ENCODE assay signal across 18 cellular contexts in the genomic region with DNA sequence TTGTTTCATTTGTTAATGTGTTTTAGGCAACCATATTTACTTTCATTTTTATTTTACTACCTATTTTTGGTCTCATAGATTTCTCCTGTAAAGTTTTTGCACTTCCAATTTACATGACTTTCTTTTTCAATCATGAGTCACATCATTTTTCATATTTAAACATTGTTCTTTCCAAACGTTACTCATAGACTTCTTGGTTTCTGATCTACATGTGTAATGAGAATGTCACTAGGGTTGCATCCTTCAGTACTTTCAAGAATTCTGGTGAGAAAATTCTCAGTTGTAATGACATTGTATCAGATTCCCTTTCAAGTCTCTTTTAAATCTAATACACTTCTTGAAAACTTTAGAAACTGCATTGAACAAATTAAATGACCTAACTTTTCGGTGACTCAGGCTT.
DNase-seq lines count a peak whose midpoint lies in the region; ATAC-seq and TF ChIP-seq lines count a peak whose summit lies in the region.
"Had no signal": no experiment of that assay in that cellular context is flagged by ENCODE, and none has a peak within 500 bp of the region (broad histone marks: within the 10 kb centered on the region; RNA-seq: fewer than 3 reads in every experiment).

No MANE protein-coding gene starts in this region.

- no peaks in the 10 kb centered on the region for H3K9me3 ChIP-seq in adipocyte (ENCODE audit: control insufficient read depth, low read length)
- no peaks in the 10 kb centered on the region for H3K9me3 ChIP-seq in SJCRH30 (replicated peaks)
- H3K9me3 ChIP-seq: BLaER1 treated with 17β-estradiol and CSF1 and Interleukin-3, amounts not matched to agents 10 nM and 100 nM; MG63 had no signal

- H3K27me3 ChIP-seq in adipocyte (replicated peaks; ENCODE audit: control insufficient read depth, insufficient read depth, low read length) (no peaks in the 10 kb centered on the region), foreskin keratinocyte (no peaks in the 10 kb centered on the region), SJCRH30 (no peaks in the 10 kb centered on the region)
- H3K27me3 ChIP-seq: BLaER1 treated with 17β-estradiol and CSF1 and Interleukin-3, amounts not matched to agents 10 nM and 100 nM; MG63 had no signal

- no peak for TF ChIP-seq CTCF in foreskin keratinocyte (conservative IDR thresholded peaks at IDR 0.05)

- H3K36me3 ChIP-seq in adipocyte (ENCODE audit: control insufficient read depth, insufficient read depth, low read length, severe bottlenecking) (no peaks in the 10 kb centered on the region), SJCRH30 (no peaks in the 10 kb centered on the region)
- H3K36me3 ChIP-seq: BLaER1 treated with 17β-estradiol and CSF1 and Interleukin-3, amounts not matched to agents 10 nM and 100 nM; MG63 had no signal

- ATAC-seq in GM18868 (IDR thresholded peaks at IDR 0.05; ENCODE audit: unreplicated experiment) (peak; percentile 62), HG02610 (IDR thresholded peaks at IDR 0.05; ENCODE audit: unreplicated experiment) (peak; percentile 70), foreskin keratinocyte (peak; percentile 74), GM19328 (IDR thresholded peaks at IDR 0.05; ENCODE audit: unreplicated experiment) (no peak)
- ATAC-seq: HCT116, SK-N-SH treated with all-trans-retinoic acid at 6 μM for 48 hours had no signal

- peak; percentile 22 for DNase-seq in adipocyte (ENCODE audit: low read depth)
- DNase-seq in foreskin keratinocyte, result peak in 1 of 2 donors; percentile 34
- no peak for DNase-seq in SJCRH30
- DNase-seq in NCI-H524 (lab: John Stamatoyannopoulos, UW), result no peak
- DNase-seq: DMS 273 treated with DMSO at 0.1 percent for 48 hours, KBM-7, MG63, NCI-H1105, NCI-H1694 treated with DMSO at 0.1 percent for 48 hours, NCI-H446, NCI-H748 treated with DMSO at 0.1 percent for 48 hours, Right ventricle myocardium superior had no signal

- no peak overlapping the region for H3K9ac ChIP-seq in adipocyte (ENCODE audit: low read length)
- H3K9ac ChIP-seq: BLaER1 treated with 17β-estradiol and CSF1 and Interleukin-3, amounts not matched to agents 10 nM and 100 nM had no signal

- H3K27ac ChIP-seq in foreskin keratinocyte (no peak overlapping the region), SJCRH30 (no peak overlapping the region)
- H3K27ac ChIP-seq: BLaER1 treated with 17β-estradiol and CSF1 and Interleukin-3, amounts not matched to agents 10 nM and 100 nM had no signal

- H3K4me3 ChIP-seq in adipocyte (ENCODE audit: low read length) (no peak overlapping the region), SJCRH30 (no peak overlapping the region)
- H3K4me3 ChIP-seq: BLaER1 treated with 17β-estradiol and CSF1 and Interleukin-3, amounts not matched to agents 10 nM and 100 nM; MG63 had no signal

- H3K4me1 ChIP-seq in adipocyte (ENCODE audit: control insufficient read depth, insufficient read depth, low read length) (no peaks in the 10 kb centered on the region), foreskin keratinocyte (peaks cover 4% of the 10 kb centered on the region), SJCRH30 (no peaks in the 10 kb centered on the region)
- H3K4me1 ChIP-seq: BLaER1 treated with 17β-estradiol and CSF1 and Interleukin-3, amounts not matched to agents 10 nM and 100 nM had no signal
